10 cellular contexts compared by ENCODE assay signal in the genomic region with DNA sequence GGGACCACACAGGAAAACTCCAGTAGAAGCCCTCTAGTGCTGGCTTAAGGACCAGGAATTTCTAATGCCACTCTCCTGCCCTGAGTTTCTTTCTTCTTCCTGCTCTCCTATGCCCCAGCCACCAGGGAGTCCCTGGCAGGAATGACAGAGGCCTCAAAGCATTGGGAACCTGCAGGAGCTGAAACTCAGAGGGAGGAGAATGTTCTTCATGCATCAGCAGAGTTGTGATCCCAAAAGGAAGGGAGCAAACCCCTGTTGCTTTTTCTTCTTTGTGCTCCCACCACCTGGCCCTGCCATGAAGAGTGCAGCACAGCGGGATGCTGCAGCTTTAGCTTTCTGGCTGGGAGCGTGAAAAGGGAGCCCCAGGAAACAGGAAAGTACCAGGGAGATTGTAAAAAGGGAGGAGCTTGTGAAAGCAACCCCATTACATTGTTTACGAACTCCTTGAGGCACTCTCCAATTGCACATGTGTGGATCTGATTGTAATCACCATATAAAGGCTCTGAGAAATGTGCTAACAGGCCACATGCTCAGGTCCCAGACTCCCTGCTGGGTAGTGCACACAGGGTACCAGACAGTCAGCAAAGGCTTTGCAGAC. TPM values are rescaled to one million over a fixed set of nuclear protein-coding genes. Genes with fewer than 3 reads are reported as not detected.
A peak's percentile ranks its signal among the peaks of the same experiment; 100 is the strongest.
DNase-seq lines count a peak whose midpoint lies in the region; ATAC-seq lines count a peak whose summit lies in the region.
"Had no signal": no experiment of that assay in that cellular context is flagged by ENCODE, and none has a peak within 500 bp of the region (broad histone marks: within the 10 kb centered on the region; RNA-seq: fewer than 3 reads in every experiment).

No MANE protein-coding gene starts in this region.

- H3K27me3 ChIP-seq in iPS-18a (ENCODE audit: control insufficient read depth, insufficient read depth, low read length): no peaks in the 10 kb centered on the region

- DNase-seq in COLO668 (lab: John Stamatoyannopoulos, UW; ENCODE audit: unreplicated experiment) (peak; percentile 94), NCI-H1092 treated with DMSO at 0.1 percent for 48 hours (lab: John Stamatoyannopoulos, UW) (peak; percentile 99), RPMI7951 (ENCODE audit: low read depth) (peak; percentile 58), GM19238 (ENCODE audit: insufficient read length, low spot score) (no peak)
- DNase-seq: kidney glomerular epithelial cell had no signal

- peaks cover 40% of the 10 kb centered on the region for H3K4me1 ChIP-seq in iPS-18a (ENCODE audit: control insufficient read depth, low read depth, low read length)

- ATAC-seq in HG03175 (IDR thresholded peaks at IDR 0.05; ENCODE audit: unreplicated experiment): no peak
- no peak for ATAC-seq in HG03025 (IDR thresholded peaks at IDR 0.05; ENCODE audit: low FRiP score, unreplicated experiment)
- no peak for ATAC-seq in HG03460 (IDR thresholded peaks at IDR 0.05; ENCODE audit: unreplicated experiment)

- H3K4me3 ChIP-seq in iPS-18a (ENCODE audit: low read length): no peak overlapping the region

- H3K9ac ChIP-seq in iPS-18a (ENCODE audit: low read length): no peak overlapping the region
- H3K9ac ChIP-seq: KMS-11 had no signal

- peak overlapping the region; percentile 67 for H3K27ac ChIP-seq in iPS-18a (ENCODE audit: low read length)
- H3K27ac ChIP-seq: KMS-11 had no signal

- peaks cover 2% of the 10 kb centered on the region for H3K9me3 ChIP-seq in iPS-18a (ENCODE audit: control insufficient read depth, low read depth, low read length)

- H3K36me3 ChIP-seq in iPS-18a (ENCODE audit: control insufficient read depth, low read depth, low read length): no peaks in the 10 kb centered on the region

RNA-seq across cellular contexts. Expression of gene FKBP1A, which starts 34.7 kb away (rescaled TPM):
- 527 and 564 TPM in 2 replicates for total RNA-seq in RPMI7951 (2014; rRNA removed; shearing (Covaris generic))

RNA-seq across cellular contexts. Expression of gene NSFL1C, which starts 39.1 kb away (rescaled TPM):
- 35.2 and 44.1 TPM in 2 replicates for total RNA-seq in RPMI7951 (2014; rRNA removed; shearing (Covaris generic))
